34 cellular contexts compared by ENCODE assay signal in the genomic region with DNA sequence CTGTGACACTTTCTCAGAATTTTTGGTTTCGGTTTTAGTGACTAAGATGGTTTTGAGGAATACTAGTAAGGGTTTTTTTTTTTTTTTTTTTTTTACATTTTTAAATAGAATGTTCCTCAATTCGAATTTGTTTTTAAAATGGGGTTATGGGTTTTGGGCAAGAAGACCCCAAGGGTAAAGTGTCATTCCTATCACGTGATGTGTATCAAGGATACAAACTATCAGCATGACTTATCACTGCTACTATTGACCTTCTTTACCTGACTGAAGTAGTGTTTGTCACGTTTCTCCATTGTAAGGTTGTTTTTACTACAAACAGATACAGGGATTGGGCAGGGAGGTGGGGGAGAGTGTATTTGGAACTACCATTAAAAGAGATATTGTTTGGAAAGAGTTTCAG.
"Had no signal": no experiment of that assay in that cellular context is flagged by ENCODE, and none has a peak within 500 bp of the region (broad histone marks: within the 10 kb centered on the region; RNA-seq: fewer than 3 reads in every experiment).

No MANE protein-coding gene starts in this region.

- H3K27me3 ChIP-seq: adrenal gland, body of pancreas, brain microvascular endothelial cell, breast epithelium had no signal

- ATAC-seq: activated CD8-positive, alpha-beta T cell treated with anti-CD3 and anti-CD28 coated beads for 36 hours; activated naive CD4-positive, alpha-beta T cell treated with anti-CD3 and anti-CD28 coated beads, Interleukin-2, amount 50 U/mL, for 72 hours; activated T-cell treated with anti-CD3 and anti-CD28 coated beads, Interleukin-2, amount 50 U/mL, for 4 hours; activated T-cell treated with anti-CD3 and anti-CD28 coated beads, Interleukin-2, amount 50 U/mL, for 72 hours; activated T-helper 17 cell treated with anti-CD3 and anti-CD28 coated beads, Interleukin-2, amount 50 U/mL, for 72 hours; body of pancreas had no signal

- H3K27me3 Mint-ChIP-seq: activated B cell treated with CpG ODN at 0.5 μM for 24 hours; activated CD4-positive, alpha-beta memory T cell treated with anti-CD3 and anti-CD28 coated beads for 36 hours; activated CD4-positive, alpha-beta T cell treated with anti-CD3 and anti-CD28 coated beads, Interleukin-2, amount 10 ng/mL, durations not matched to agents 24 days and 14 days; activated CD8-positive, alpha-beta T cell treated with anti-CD3 and anti-CD28 coated beads for 36 hours; activated naive CD8-positive, alpha-beta T cell treated with anti-CD3 and anti-CD28 coated beads for 36 hours; activated T-helper 17 cell treated with anti-CD3 and anti-CD28 coated beads, Interleukin-2, amount 50 U/mL, for 72 hours had no signal

- H3K9me3 ChIP-seq: adrenal gland, body of pancreas, breast epithelium had no signal

- H3K36me3 ChIP-seq: adrenal gland, brain microvascular endothelial cell, breast epithelium had no signal

- H3K4me3 ChIP-seq: adrenal gland, body of pancreas, breast epithelium had no signal

- H3K4me1 Mint-ChIP-seq: activated CD4-positive, alpha-beta T cell treated with anti-CD3 and anti-CD28 coated beads, Interleukin-2, amount 10 ng/mL, durations not matched to agents 24 days and 14 days; activated naive CD8-positive, alpha-beta T cell treated with anti-CD3 and anti-CD28 coated beads for 36 hours; activated T-helper 17 cell treated with anti-CD3 and anti-CD28 coated beads, Interleukin-2, amount 50 U/mL, for 72 hours had no signal

- H3K36me3 Mint-ChIP-seq: activated CD4-positive, alpha-beta memory T cell treated with anti-CD3 and anti-CD28 coated beads for 36 hours; activated naive CD4-positive, alpha-beta T cell treated with anti-CD3 and anti-CD28 coated beads, Interleukin-2, amount 50 U/mL, for 72 hours; activated naive CD8-positive, alpha-beta T cell treated with anti-CD3 and anti-CD28 coated beads for 36 hours had no signal

- H3K4me1 ChIP-seq: adrenal gland, breast epithelium had no signal

- DNase-seq: activated B cell treated with CpG ODN at 0.5 μM for 24 hours; activated CD4-positive, alpha-beta memory T cell treated with anti-CD3 and anti-CD28 coated beads for 36 hours; activated CD4-positive, alpha-beta T cell treated with anti-CD3 and anti-CD28 coated beads for 4 hours; activated CD4-positive, alpha-beta T cell treated with anti-CD3 and anti-CD28 coated beads, Interleukin-2, amount 10 ng/mL, durations not matched to agents 24 days and 14 days; activated CD4-positive, alpha-beta T cell treated with anti-CD3 and anti-CD28 coated beads, Interleukin-2, amount 50 U/mL, for 1 hour; activated CD4-positive, alpha-beta T cell treated with anti-CD3 and anti-CD28 coated beads, Interleukin-2, amount 50 U/mL, for 4 hours; activated CD4-positive, CD25-positive, alpha-beta regulatory T cell treated with anti-CD3 and anti-CD28 coated beads, Interleukin-2, amount 50 U/mL, for 72 hours; activated CD8-positive, alpha-beta memory T cell treated with anti-CD3 and anti-CD28 coated beads, Interleukin-2, amount 50 U/mL, for 4 hours; activated CD8-positive, alpha-beta T cell treated with anti-CD3 and anti-CD28 coated beads for 36 hours; activated effector memory CD4-positive, alpha-beta T cell treated with anti-CD3 and anti-CD28 coated beads, Interleukin-2, amount 50 U/mL, for 16 hours; activated gamma-delta T cell treated with Interleukin-2 at 50 U/mL for 16 hours; activated naive CD4-positive, alpha-beta T cell; activated naive CD4-positive, alpha-beta T cell treated with anti-CD3 and anti-CD28 coated beads for 36 hours; activated naive CD4-positive, alpha-beta T cell treated with anti-CD3 and anti-CD28 coated beads, Interleukin-2, amount 50 U/mL, for 16 hours; activated naive CD8-positive, alpha-beta T cell treated with anti-CD3 and anti-CD28 coated beads for 36 hours; activated T-cell treated with anti-CD3 and anti-CD28 coated beads for 4 hours; activated T-cell treated with anti-CD3 and anti-CD28 coated beads, Interleukin-2, amount 50 U/mL, for 1 hour; activated T-cell treated with anti-CD3 and anti-CD28 coated beads, Interleukin-2, amount 50 U/mL, for 4 hours; activated T-cell treated with anti-CD3 and anti-CD28 coated beads, Interleukin-2, amount 50 U/mL, for 72 hours; adrenal gland; amniotic stem cell; aorta; body of pancreas; brain microvascular endothelial cell; central memory CD4-positive, alpha-beta T cell; T-helper 2 cell; T-helper 9 cell had no signal

- H3K4me3 Mint-ChIP-seq: activated B cell treated with CpG ODN at 0.5 μM for 24 hours; activated CD4-positive, alpha-beta memory T cell treated with anti-CD3 and anti-CD28 coated beads for 36 hours; activated CD4-positive, alpha-beta T cell treated with anti-CD3 and anti-CD28 coated beads, Interleukin-2, amount 10 ng/mL, durations not matched to agents 24 days and 14 days; activated CD8-positive, alpha-beta T cell treated with anti-CD3 and anti-CD28 coated beads for 36 hours; activated naive CD4-positive, alpha-beta T cell treated with anti-CD3 and anti-CD28 coated beads for 36 hours; activated naive CD8-positive, alpha-beta T cell treated with anti-CD3 and anti-CD28 coated beads for 36 hours; activated T-cell treated with anti-CD3 and anti-CD28 coated beads, Interleukin-2, amount 50 U/mL, for 4 hours; activated T-cell treated with anti-CD3 and anti-CD28 coated beads, Interleukin-2, amount 50 U/mL, for 72 hours; activated T-helper 1 cell treated with anti-CD3 and anti-CD28 coated beads, Interleukin-12 subunit alpha, Interleukin-12 subunit beta, Interleukin-2, Interleukin-4 antibody, amounts not matched to agents 30 ng/mL and 10 ng/mL and 1 ng/mL, durations not matched to agents 14 hours and 24 hours and 36 hours; activated T-helper 17 cell treated with anti-CD3 and anti-CD28 coated beads, Interleukin-2, amount 50 U/mL, for 72 hours; T-helper 1 cell treated with Interleukin-12 subunit alpha and Interleukin-12 subunit beta and Interleukin-4 antibody, amounts not matched to agents 30 μg/mL and 1 μg/mL, for 36 hours; T-helper 2 cell treated with Interferon-gamma antibody and Interleukin-4, amounts not matched to agents 5 μg/mL and 100 μg/mL, for 36 hours had no signal

- H3K27ac Mint-ChIP-seq: activated B cell treated with CpG ODN at 0.5 μM for 24 hours; activated CD4-positive, alpha-beta memory T cell treated with anti-CD3 and anti-CD28 coated beads for 36 hours; activated CD4-positive, alpha-beta T cell treated with anti-CD3 and anti-CD28 coated beads, Interleukin-2, amount 10 ng/mL, durations not matched to agents 24 days and 14 days; activated CD8-positive, alpha-beta T cell treated with anti-CD3 and anti-CD28 coated beads for 36 hours; activated naive CD4-positive, alpha-beta T cell treated with anti-CD3 and anti-CD28 coated beads for 36 hours; activated naive CD4-positive, alpha-beta T cell treated with anti-CD3 and anti-CD28 coated beads, Interleukin-2, amount 50 U/mL, for 72 hours; activated naive CD8-positive, alpha-beta T cell treated with anti-CD3 and anti-CD28 coated beads for 36 hours; activated T-cell treated with anti-CD3 and anti-CD28 coated beads, Interleukin-2, amount 50 U/mL, for 72 hours; activated T-helper 1 cell treated with anti-CD3 and anti-CD28 coated beads, Interleukin-12 subunit alpha, Interleukin-12 subunit beta, Interleukin-2, Interleukin-4 antibody, amounts not matched to agents 30 ng/mL and 10 ng/mL and 1 ng/mL, durations not matched to agents 14 hours and 24 hours and 36 hours; activated T-helper 17 cell treated with anti-CD3 and anti-CD28 coated beads, Interleukin-2, amount 50 U/mL, for 72 hours; T-helper 1 cell treated with Interleukin-12 subunit alpha and Interleukin-12 subunit beta and Interleukin-4 antibody, amounts not matched to agents 30 μg/mL and 1 μg/mL, for 36 hours; T-helper 2 cell treated with Interferon-gamma antibody and Interleukin-4, amounts not matched to agents 5 μg/mL and 100 μg/mL, for 36 hours had no signal

- H3K9me3 Mint-ChIP-seq: activated B cell treated with CpG ODN at 0.5 μM for 24 hours; activated naive CD4-positive, alpha-beta T cell treated with anti-CD3 and anti-CD28 coated beads for 36 hours had no signal

- H3K27ac ChIP-seq: adrenal gland, body of pancreas, brain microvascular endothelial cell, breast epithelium, VCaP had no signal
